Comparison of ENCODE assay signal across 8 cellular contexts in the genomic region with DNA sequence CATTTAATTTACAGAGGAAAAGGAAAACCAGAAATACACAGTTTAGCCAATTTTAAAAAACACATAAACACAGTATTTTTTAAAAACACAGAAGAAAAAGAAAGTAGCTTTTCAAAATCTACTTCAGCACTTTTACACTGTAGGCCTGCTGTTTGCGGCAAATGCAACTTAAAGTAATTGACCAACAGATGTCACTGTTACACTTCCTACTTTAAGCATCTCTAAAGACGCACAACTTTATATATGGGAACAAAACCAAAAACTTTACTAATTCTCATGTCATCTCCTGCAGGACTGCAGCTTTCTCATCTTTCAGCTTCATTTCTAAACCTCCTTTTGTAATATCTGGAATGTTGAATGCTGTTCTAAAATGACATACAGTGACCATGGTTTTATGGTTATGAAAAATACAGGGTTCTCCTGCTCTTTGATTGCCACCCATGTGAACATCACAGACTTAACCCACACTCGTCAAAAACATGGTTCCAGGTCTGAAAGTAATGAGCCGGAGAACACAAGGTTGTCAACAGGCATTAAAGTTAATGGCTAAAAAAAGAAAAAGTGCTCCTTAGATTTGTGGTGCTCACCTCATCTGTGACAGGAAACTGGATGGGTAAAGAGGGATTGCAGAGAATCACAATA.
A peak's percentile ranks its signal among the peaks of the same experiment; 100 is the strongest.
DNase-seq lines count a peak whose midpoint lies in the region; ATAC-seq, FAIRE-seq and TF ChIP-seq lines count a peak whose summit lies in the region.

No MANE protein-coding gene starts in this region.

- 18 to 22% methylated on average over 4 of the region's 4 CpGs for WGBS in pancreas, 2 donors

- H3K36me3 ChIP-seq in pancreas, result no peaks in the 10 kb centered on the region

- DNase-seq in CD4-positive, alpha-beta T cell, result no peak
- DNase-seq in H4 (ENCODE audit: low spot score) (peak; percentile 74), RKO (ENCODE audit: low spot score) (peak; percentile 70), epithelial cell of proximal tubule (ENCODE audit: low read depth) (no peak), pancreas (no peak), occipital lobe (lab: John Stamatoyannopoulos, UW) (no peak)

- H3K36me3 Mint-ChIP-seq in CD4-positive, alpha-beta T cell (ENCODE audit: low read depth), result no peaks in the 10 kb centered on the region

- H3K9me3 Mint-ChIP-seq in CD4-positive, alpha-beta T cell, result no peaks in the 10 kb centered on the region

- no peaks in the 10 kb centered on the region for H3K4me1 ChIP-seq in pancreas

- no peak overlapping the region for H3K4me3 Mint-ChIP-seq in CD4-positive, alpha-beta T cell

- H3K9me3 ChIP-seq in CD4-positive, alpha-beta T cell (ENCODE audit: control insufficient read depth, low read length), result no peaks in the 10 kb centered on the region
- H3K9me3 ChIP-seq in pancreas, result no peaks in the 10 kb centered on the region

- intact Hi-C loops in CD4-positive, alpha-beta T cell (cut with DNase I, micrococcal nuclease), result loop anchor here (1.0 to 10.0 kb wide), 6 partner anchors 46 to 614 kb away; no protein-coding TSS in a partner anchor
- intact Hi-C loops in pancreas (cut with DNase I), result no loop called here

- peaks cover 16% of the 10 kb centered on the region for H3K4me1 Mint-ChIP-seq in CD4-positive, alpha-beta T cell (ENCODE audit: low read depth)

- H3K27me3 ChIP-seq in CD4-positive, alpha-beta T cell (ENCODE audit: control insufficient read depth, insufficient read depth, low read length), result no peaks in the 10 kb centered on the region
- H3K27me3 ChIP-seq in pancreas, result no peaks in the 10 kb centered on the region

- peak; percentile 77 for TF ChIP-seq CTCF in CD4-positive, alpha-beta T cell (IDR thresholded peaks at IDR 0.05)
- peak; percentile 71 for TF ChIP-seq CTCF in epithelial cell of proximal tubule (conservative IDR thresholded peaks at IDR 0.05; ENCODE audit: low read depth, low read length)
- no peak for TF ChIP-seq CTCF in pancreas (IDR thresholded peaks at IDR 0.05)

- peak; percentile 86 for FAIRE-seq in pancreas (lab: Jason Lieb, UNC)

- peak; percentile 71 for ATAC-seq in CD4-positive, alpha-beta T cell (ENCODE audit: poor library complexity)
- peak in 3 of 4 donors; percentile 70 to 74 (median 72) for ATAC-seq in pancreas
- no peak for ATAC-seq in HG02571 (IDR thresholded peaks at IDR 0.05; ENCODE audit: unreplicated experiment)
- no peak for ATAC-seq in GM18519 (IDR thresholded peaks at IDR 0.05; ENCODE audit: low FRiP score, unreplicated experiment)

- CTCF ChIA-PET in CD4-positive, alpha-beta T cell (lab: Charles Lee), result interaction anchor here (1.0 to 1.8 kb wide), 3 partner anchors 33 to 1123 kb away, joined by 3 to 6 read pairs (median 4); a partner anchor contains a TSS

- POLR2A ChIA-PET in CD4-positive, alpha-beta T cell (lab: Charles Lee), result interaction anchor here (0.8 kb wide), 1 partner anchor 18 kb away, joined by 4 read pairs; no protein-coding TSS in a partner anchor

- H3K27me3 Mint-ChIP-seq in CD4-positive, alpha-beta T cell, result no peaks in the 10 kb centered on the region

- no peak overlapping the region for H3K4me3 ChIP-seq in epithelial cell of proximal tubule (ENCODE audit: low read depth, low read length)
- no peak overlapping the region for H3K4me3 ChIP-seq in pancreas

- no peak overlapping the region for H3K27ac ChIP-seq in CD4-positive, alpha-beta T cell (ENCODE audit: low read depth, low read length)
- H3K27ac ChIP-seq in pancreas, result no peak overlapping the region

- H3K27ac Mint-ChIP-seq in CD4-positive, alpha-beta T cell, result no peak overlapping the region

Comparison
In these comparisons a context has a peak if more than half of its experiments do, and no peak if none do; other contexts are left out.
1. ATAC-seq: peak in CD4-positive, alpha-beta T cell (single experiment) and pancreas (3 of 4); none in HG02571 (single experiment) and GM18519 (single experiment).
2. DNase-seq: peak in H4 (single experiment) and RKO (single experiment); none in CD4-positive, alpha-beta T cell (0 of 10), epithelial cell of proximal tubule (single experiment), pancreas (0 of 6) and occipital lobe (single experiment).
3. CTCF ChIP-seq: peak in CD4-positive, alpha-beta T cell (single experiment) and epithelial cell of proximal tubule (single experiment); none in pancreas (0 of 4).
4. intact Hi-C loops: an anchor here in CD4-positive, alpha-beta T cell (1.0 to 10.0 kb wide); none called in pancreas.